2 cellular contexts compared by ENCODE assay signal in the genomic region with DNA sequence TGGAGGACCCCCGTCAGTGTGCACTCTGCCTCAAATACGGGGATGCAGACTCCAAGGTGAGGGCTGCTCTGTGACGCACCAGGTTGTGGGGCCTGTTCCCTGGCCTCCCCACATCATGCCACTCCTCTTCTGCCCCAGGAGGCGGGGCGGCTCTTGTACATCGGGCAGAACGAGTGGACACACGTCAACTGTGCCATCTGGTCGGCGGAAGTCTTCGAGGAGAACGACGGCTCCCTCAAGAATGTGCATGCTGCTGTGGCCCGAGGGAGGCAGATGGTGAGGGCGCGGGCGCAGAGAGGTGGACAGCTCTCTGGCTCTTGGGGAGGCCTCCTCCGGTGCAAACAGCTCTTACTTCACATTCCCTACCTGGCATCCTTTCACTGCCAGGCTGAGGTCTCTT.
TF ChIP-seq lines count a peak whose summit lies in the region.

No MANE protein-coding gene starts in this region.

TF ChIP-seq in A549, 52 proteins besides CTCF, POLR2A, EP300 and RAD21:
- TF ChIP-seq TFCP2L1 (CRISPR knock-in tag; IDR thresholded peaks at IDR 0.05) (no peak), HEYL (CRISPR knock-in tag; IDR thresholded peaks at IDR 0.05) (no peak), CHD4 (IDR thresholded peaks at IDR 0.05; ENCODE audit: borderline replicate concordance) (no peak), HOXB5 (CRISPR knock-in tag; IDR thresholded peaks at IDR 0.05) (no peak), RFX5 (IDR thresholded peaks at IDR 0.05) (no peak), ZFP36 (IDR thresholded peaks at IDR 0.05; ENCODE audit: borderline replicate concordance, partially characterized antibody) (no peak), SREBF2 (IDR thresholded peaks at IDR 0.05) (no peak), NR3C1 (IDR thresholded peaks at IDR 0.05) (no peak), GATA3 (IDR thresholded peaks at IDR 0.05; ENCODE audit: borderline replicate concordance) (no peak), KDM1A (IDR thresholded peaks at IDR 0.05; ENCODE audit: low read depth) (no peak), KDM5A (IDR thresholded peaks at IDR 0.05) (no peak), RNF2 (IDR thresholded peaks at IDR 0.05; ENCODE audit: borderline replicate concordance, low read depth) (no peak), HOXB13 (CRISPR knock-in tag; IDR thresholded peaks at IDR 0.05; ENCODE audit: low read depth) (no peak), JUNB (IDR thresholded peaks at IDR 0.05) (no peak), CHD2 (IDR thresholded peaks at IDR 0.05; ENCODE audit: low read length, partially characterized antibody) (no peak), BHLHE40 (IDR thresholded peaks at IDR 0.05; ENCODE audit: low read depth, low read length) (no peak), NPAS2 (CRISPR knock-in tag; IDR thresholded peaks at IDR 0.05; ENCODE audit: borderline replicate concordance) (no peak)
- TF ChIP-seq, protein P1, sequence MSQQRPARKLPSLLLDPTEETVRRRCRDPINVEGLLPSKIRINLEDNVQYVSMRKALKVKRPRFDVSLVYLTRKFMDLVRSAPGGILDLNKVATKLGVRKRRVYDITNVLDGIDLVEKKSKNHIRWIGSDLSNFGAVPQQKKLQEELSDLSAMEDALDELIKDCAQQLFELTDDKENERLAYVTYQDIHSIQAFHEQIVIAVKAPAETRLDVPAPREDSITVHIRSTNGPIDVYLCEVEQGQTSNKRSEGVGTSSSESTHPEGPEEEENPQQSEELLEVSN (IDR thresholded peaks at IDR 0.05; ENCODE audit: borderline replicate concordance, low read depth): no peak
- TF ChIP-seq, protein P2, sequence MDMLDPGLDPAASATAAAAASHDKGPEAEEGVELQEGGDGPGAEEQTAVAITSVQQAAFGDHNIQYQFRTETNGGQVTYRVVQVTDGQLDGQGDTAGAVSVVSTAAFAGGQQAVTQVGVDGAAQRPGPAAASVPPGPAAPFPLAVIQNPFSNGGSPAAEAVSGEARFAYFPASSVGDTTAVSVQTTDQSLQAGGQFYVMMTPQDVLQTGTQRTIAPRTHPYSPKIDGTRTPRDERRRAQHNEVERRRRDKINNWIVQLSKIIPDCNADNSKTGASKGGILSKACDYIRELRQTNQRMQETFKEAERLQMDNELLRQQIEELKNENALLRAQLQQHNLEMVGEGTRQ (IDR thresholded peaks at IDR 0.05): no peak
- TF ChIP-seq, protein P3, sequence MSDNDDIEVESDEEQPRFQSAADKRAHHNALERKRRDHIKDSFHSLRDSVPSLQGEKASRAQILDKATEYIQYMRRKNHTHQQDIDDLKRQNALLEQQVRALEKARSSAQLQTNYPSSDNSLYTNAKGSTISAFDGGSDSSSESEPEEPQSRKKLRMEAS (IDR thresholded peaks at IDR 0.05): no peak
TF ChIP-seq in A549: peak in this region for 0.

TF ChIP-seq in K562, 482 proteins besides CTCF, POLR2A, EP300 and RAD21:
- TF ChIP-seq ZBTB17 (CRISPR knock-in tag; IDR thresholded peaks at IDR 0.05) (no peak), RBFOX2 (IDR thresholded peaks at IDR 0.05; ENCODE audit: low read depth, low read length) (peak; percentile 47; the same call in 1 of the 2 replicates)
